In the genomic region with DNA sequence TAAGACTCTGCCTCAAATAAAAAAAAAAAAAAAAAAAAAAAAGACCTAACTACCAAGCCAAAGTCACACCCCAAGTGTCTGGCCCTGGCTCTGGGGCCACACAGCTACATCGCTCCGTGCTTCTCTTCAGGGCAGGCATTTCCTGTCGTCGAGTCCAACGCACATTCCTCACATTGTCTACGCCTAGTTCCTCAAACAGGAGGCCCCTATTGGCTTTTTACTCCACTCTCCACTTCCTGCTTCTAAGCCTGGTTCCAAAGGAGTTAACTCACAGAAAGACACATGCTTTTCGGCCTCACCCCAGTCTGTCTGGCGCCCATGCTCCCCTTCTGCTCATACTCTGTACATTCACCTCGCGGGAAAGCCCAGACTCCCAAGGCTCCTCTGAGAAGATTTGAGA, we compare ENCODE assay signal across 8 cellular contexts. TPM values are rescaled to one million over a fixed set of nuclear protein-coding genes. Genes with fewer than 3 reads are reported as not detected.
DNase-seq lines count a peak whose midpoint lies in the region; ATAC-seq and TF ChIP-seq lines count a peak whose summit lies in the region.

No MANE protein-coding gene starts in this region.

- no peak overlapping the region for H3K9ac ChIP-seq in liver (ENCODE audit: low read depth in 1 of 2, low read length in 2 of 2)

- no peak overlapping the region for H3K4me3 ChIP-seq in cardiac fibroblast (replicated peaks in 1 of 2; ENCODE audit: low read depth in 2 of 2, low read length in 2 of 2)
- no peak overlapping the region for H3K4me3 ChIP-seq in liver (ENCODE audit: low read depth in 1 of 3, low read length in 3 of 3)

- peak overlapping the region; percentile 22 to 82 for H3K27ac ChIP-seq in liver (ENCODE audit: low read depth in 1 of 2, low read length in 2 of 2)

- H3K9me3 ChIP-seq in liver (ENCODE audit: control insufficient read depth in 4 of 4, low read length in 3 of 4) = no peaks in the 10 kb centered on the region

- no peaks in the 10 kb centered on the region for H3K27me3 ChIP-seq in liver (ENCODE audit: control insufficient read depth in 4 of 4, insufficient read depth in 4 of 4, low read length in 3 of 4)

- 21% methylated on average over 10 of the region's 10 CpGs for WGBS in liver

- no peak for TF ChIP-seq CTCF in cardiac fibroblast (IDR thresholded peaks at IDR 0.05; ENCODE audit: low read depth, low read length)
- no peak for TF ChIP-seq CTCF in liver (IDR thresholded peaks at IDR 0.05; ENCODE audit: low read depth, low read length, missing input control)

- ATAC-seq in GM19463 (IDR thresholded peaks at IDR 0.05; ENCODE audit: unreplicated experiment) (no peak), GM18858 (IDR thresholded peaks at IDR 0.05; ENCODE audit: unreplicated experiment) (no peak)

- H3K36me3 ChIP-seq in liver (ENCODE audit: control insufficient read depth in 4 of 4, insufficient read depth in 3 of 4, low read depth in 1 of 4, low read length in 3 of 4) = peaks cover 0 to 18% (median 9%) of the 10 kb centered on the region in 4 donors

- peak in 1 of 2 donors; percentile 30 for TF ChIP-seq RAD21 in liver (IDR thresholded peaks at IDR 0.05)

- peak; percentile 83 for DNase-seq in AG20443 (ENCODE audit: low spot score)
- DNase-seq in LHCN-M2 (ENCODE audit: low read depth) = peak; percentile 49
- peak; percentile 89 for DNase-seq in cardiac fibroblast (ENCODE audit: low read depth in 2 of 2)
- DNase-seq in NCI-H1694 (lab: John Stamatoyannopoulos, UW) = no peak
- no peak for DNase-seq in activated effector memory CD4-positive, alpha-beta T cell treated with anti-CD3 and anti-CD28 coated beads, Interleukin-2, amount 50 U/mL, for 16 hours

- H3K4me1 ChIP-seq in liver (ENCODE audit: control insufficient read depth in 4 of 4, insufficient read depth in 4 of 4, low read length in 3 of 4) = peaks cover 8 to 43% (median 41%) of the 10 kb centered on the region in 4 donors

TF ChIP-seq in liver, 16 proteins besides CTCF, POLR2A, EP300 and RAD21:
- TF ChIP-seq SP1 (IDR thresholded peaks at IDR 0.05) = peak; percentile 56
- peak; percentile 25 to 37 for TF ChIP-seq GABPA (IDR thresholded peaks at IDR 0.05 in 1 of 2, conservative IDR thresholded peaks at IDR 0.05 in 1 of 2)
- no peak for TF ChIP-seq FOXA2 (IDR thresholded peaks at IDR 0.05)
- TF ChIP-seq, protein P1, sequence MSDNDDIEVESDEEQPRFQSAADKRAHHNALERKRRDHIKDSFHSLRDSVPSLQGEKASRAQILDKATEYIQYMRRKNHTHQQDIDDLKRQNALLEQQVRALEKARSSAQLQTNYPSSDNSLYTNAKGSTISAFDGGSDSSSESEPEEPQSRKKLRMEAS (IDR thresholded peaks at IDR 0.05) = peak; percentile 51
- peak; percentile 14 for TF ChIP-seq TAF1 (conservative IDR thresholded peaks at IDR 0.05)
- TF ChIP-seq, protein P2, sequence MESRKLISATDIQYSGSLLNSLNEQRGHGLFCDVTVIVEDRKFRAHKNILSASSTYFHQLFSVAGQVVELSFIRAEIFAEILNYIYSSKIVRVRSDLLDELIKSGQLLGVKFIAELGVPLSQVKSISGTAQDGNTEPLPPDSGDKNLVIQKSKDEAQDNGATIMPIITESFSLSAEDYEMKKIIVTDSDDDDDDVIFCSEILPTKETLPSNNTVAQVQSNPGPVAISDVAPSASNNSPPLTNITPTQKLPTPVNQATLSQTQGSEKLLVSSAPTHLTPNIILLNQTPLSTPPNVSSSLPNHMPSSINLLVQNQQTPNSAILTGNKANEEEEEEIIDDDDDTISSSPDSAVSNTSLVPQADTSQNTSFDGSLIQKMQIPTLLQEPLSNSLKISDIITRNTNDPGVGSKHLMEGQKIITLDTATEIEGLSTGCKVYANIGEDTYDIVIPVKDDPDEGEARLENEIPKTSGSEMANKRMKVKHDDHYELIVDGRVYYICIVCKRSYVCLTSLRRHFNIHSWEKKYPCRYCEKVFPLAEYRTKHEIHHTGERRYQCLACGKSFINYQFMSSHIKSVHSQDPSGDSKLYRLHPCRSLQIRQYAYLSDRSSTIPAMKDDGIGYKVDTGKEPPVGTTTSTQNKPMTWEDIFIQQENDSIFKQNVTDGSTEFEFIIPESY (IDR thresholded peaks at IDR 0.05) = no peak
- TF ChIP-seq EGR1 (IDR thresholded peaks at IDR 0.05; ENCODE audit: low read depth in 2 of 2) = no peak
- peak; percentile 44 for TF ChIP-seq YY1 (IDR thresholded peaks at IDR 0.05)
- peak; percentile 29 to 34 for TF ChIP-seq RXRA (IDR thresholded peaks at IDR 0.05)
- TF ChIP-seq NR2F2 (IDR thresholded peaks at IDR 0.05) = no peak
- TF ChIP-seq, protein P3, sequence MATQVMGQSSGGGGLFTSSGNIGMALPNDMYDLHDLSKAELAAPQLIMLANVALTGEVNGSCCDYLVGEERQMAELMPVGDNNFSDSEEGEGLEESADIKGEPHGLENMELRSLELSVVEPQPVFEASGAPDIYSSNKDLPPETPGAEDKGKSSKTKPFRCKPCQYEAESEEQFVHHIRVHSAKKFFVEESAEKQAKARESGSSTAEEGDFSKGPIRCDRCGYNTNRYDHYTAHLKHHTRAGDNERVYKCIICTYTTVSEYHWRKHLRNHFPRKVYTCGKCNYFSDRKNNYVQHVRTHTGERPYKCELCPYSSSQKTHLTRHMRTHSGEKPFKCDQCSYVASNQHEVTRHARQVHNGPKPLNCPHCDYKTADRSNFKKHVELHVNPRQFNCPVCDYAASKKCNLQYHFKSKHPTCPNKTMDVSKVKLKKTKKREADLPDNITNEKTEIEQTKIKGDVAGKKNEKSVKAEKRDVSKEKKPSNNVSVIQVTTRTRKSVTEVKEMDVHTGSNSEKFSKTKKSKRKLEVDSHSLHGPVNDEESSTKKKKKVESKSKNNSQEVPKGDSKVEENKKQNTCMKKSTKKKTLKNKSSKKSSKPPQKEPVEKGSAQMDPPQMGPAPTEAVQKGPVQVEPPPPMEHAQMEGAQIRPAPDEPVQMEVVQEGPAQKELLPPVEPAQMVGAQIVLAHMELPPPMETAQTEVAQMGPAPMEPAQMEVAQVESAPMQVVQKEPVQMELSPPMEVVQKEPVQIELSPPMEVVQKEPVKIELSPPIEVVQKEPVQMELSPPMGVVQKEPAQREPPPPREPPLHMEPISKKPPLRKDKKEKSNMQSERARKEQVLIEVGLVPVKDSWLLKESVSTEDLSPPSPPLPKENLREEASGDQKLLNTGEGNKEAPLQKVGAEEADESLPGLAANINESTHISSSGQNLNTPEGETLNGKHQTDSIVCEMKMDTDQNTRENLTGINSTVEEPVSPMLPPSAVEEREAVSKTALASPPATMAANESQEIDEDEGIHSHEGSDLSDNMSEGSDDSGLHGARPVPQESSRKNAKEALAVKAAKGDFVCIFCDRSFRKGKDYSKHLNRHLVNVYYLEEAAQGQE (IDR thresholded peaks at IDR 0.05) = no peak
- TF ChIP-seq, protein P4, sequence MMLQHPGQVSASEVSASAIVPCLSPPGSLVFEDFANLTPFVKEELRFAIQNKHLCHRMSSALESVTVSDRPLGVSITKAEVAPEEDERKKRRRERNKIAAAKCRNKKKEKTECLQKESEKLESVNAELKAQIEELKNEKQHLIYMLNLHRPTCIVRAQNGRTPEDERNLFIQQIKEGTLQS (IDR thresholded peaks at IDR 0.05) = no peak
- TF ChIP-seq HNF4A (conservative IDR thresholded peaks at IDR 0.05) = peak; percentile 20 to 55
- TF ChIP-seq FOXA1 (IDR thresholded peaks at IDR 0.05) = no peak
- TF ChIP-seq JUND (IDR thresholded peaks at IDR 0.05) = no peak
- TF ChIP-seq HNF4G (IDR thresholded peaks at IDR 0.05) = no peak

RNA-seq across cellular contexts. Expression of a gene that starts 28.8 kb away (rescaled TPM):
- total RNA-seq in LHCN-M2 (2014; rRNA removed) = not detected in 2 replicates
- polyA plus RNA-seq in LHCN-M2 (2012) = not detected
- total RNA-seq in liver = 100 to 1,000 TPM; 605 to 918 TPM
- polyA plus RNA-seq in liver = 100 to 1,000 TPM; 647 to 785 TPM

RNA-seq across cellular contexts. Expression of a gene that starts 37.4 kb away (rescaled TPM):
- total RNA-seq in LHCN-M2 (2014; rRNA removed) = 493 and 693 TPM in 2 replicates
- 235 TPM for polyA plus RNA-seq in LHCN-M2 (2012)
- total RNA-seq in liver = 100 to 1,000 TPM; 255 to 373 TPM
- 10 to 100 TPM; 81.4 to 89.9 TPM for polyA plus RNA-seq in liver

Comparison
In these comparisons a context has a peak if more than half of its experiments do, and no peak if none do; other contexts are left out.
1. DNase-seq: peak in AG20443 (single experiment), LHCN-M2 (single experiment) and cardiac fibroblast (2 of 2); none in NCI-H1694 (single experiment) and activated effector memory CD4-positive, alpha-beta T cell treated with anti-CD3 and anti-CD28 coated beads, Interleukin-2, amount 50 U/mL, for 16 hours (single experiment).
2. RNA of a gene that starts 28.8 kb away (total RNA-seq): 605 to 918 TPM in liver; not detected in LHCN-M2; every median in the first group is over 100 times any median in the second.